ENCODE assay signal across 8 cellular contexts in the genomic region with DNA sequence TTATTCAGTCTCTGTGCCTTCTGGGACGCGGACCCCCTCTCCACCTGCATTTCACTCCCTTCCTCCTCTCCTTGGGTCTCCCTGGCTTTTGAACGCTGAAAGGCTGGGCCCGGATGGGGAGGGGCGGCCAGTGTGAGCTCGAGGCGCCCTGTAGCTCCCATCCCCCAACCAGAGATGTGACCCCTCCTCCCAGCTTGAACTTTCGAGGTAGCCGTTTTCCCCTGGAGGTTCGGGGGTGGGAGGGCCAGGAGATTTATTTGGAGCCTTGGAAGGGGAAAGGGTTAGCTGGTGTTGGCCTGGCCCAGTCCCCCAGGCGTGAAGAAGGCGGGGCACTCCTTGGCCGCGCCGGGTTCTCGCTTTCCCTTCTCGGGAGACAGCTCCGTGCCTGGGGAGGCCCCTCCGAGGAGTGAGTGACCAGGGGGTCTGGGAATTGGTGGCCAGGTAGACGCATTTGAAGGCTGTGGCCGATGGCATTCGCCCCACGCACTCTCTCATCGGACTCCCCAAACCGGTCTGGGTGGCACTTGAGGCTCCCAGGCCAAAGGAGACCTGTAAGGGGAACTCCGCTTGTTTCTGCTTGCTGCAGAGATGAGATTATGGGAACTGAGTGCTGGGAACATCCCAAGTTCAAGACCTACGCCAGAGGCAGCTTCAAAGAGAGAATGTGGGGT. TPM values are rescaled to one million over a fixed set of nuclear protein-coding genes. Genes with fewer than 3 reads are reported as not detected.
A peak's percentile ranks its signal among the peaks of the same experiment; 100 is the strongest.
DNase-seq lines count a peak whose midpoint lies in the region; ATAC-seq and TF ChIP-seq lines count a peak whose summit lies in the region.

No MANE protein-coding gene starts in this region.

- no peak overlapping the region for H3K27ac ChIP-seq in SK-N-MC
- H3K27ac ChIP-seq in colonic mucosa = peak overlapping the region; percentile 76
- H3K27ac ChIP-seq in stomach smooth muscle (ENCODE audit: low read length) = peak overlapping the region; percentile 82

- no peak overlapping the region for H3K9ac ChIP-seq in SK-N-MC (ENCODE audit: insufficient read length)
- peak overlapping the region; percentile 86 to 96 for H3K9ac ChIP-seq in colonic mucosa (ENCODE audit: low read depth in 2 of 2, low read length in 2 of 2)
- H3K9ac ChIP-seq in stomach smooth muscle (ENCODE audit: low read length in 2 of 2) = peak overlapping the region; percentile 76 to 78

- TF ChIP-seq POLR2A in lower leg skin (IDR thresholded peaks at IDR 0.05) = no peak

- H3K27me3 ChIP-seq in colonic mucosa (no peaks in the 10 kb centered on the region), stomach smooth muscle (ENCODE audit: control insufficient read depth in 1 of 2, insufficient read depth in 2 of 2, low read length in 2 of 2) (no peaks in the 10 kb centered on the region)

- DNase-seq in SK-N-MC (ENCODE audit: low read depth, low spot score) (no peak), colonic mucosa (peak; percentile 79), lower leg skin (ENCODE audit: low spot score in 2 of 2) (peak; percentile 49 to 92), foreskin melanocyte (no peak), HuH-7.5 (ENCODE audit: low spot score) (no peak)

- WGBS in lower leg skin, 2 donors = 2% methylated on average over 27 of the region's 27 CpGs

- H3K4me3 ChIP-seq in SK-N-MC (peak overlapping the region; percentile 86), colonic mucosa (peak overlapping the region; percentile 85), lower leg skin (ENCODE audit: low read depth, poor library complexity, severe bottlenecking) (peak overlapping the region; percentile 78), stomach smooth muscle (ENCODE audit: low read length in 2 of 2) (peak overlapping the region; percentile 71 to 87)

- H3K4me1 ChIP-seq in colonic mucosa = peaks cover 11% of the 10 kb centered on the region
- H3K4me1 ChIP-seq in stomach smooth muscle (ENCODE audit: control insufficient read depth, insufficient read depth, low read length) = peaks cover 59% of the 10 kb centered on the region

- H3K9me3 ChIP-seq in SK-N-MC (ENCODE audit: low read depth, low read length) (no peaks in the 10 kb centered on the region), colonic mucosa (no peaks in the 10 kb centered on the region), stomach smooth muscle (ENCODE audit: control insufficient read depth in 2 of 2, low read length in 2 of 2) (no peaks in the 10 kb centered on the region)

- ATAC-seq in GM21529 (IDR thresholded peaks at IDR 0.05; ENCODE audit: unreplicated experiment) (peak; percentile 41), GM21390 (IDR thresholded peaks at IDR 0.05; ENCODE audit: unreplicated experiment) (no peak)

- H3K36me3 ChIP-seq in SK-N-MC (ENCODE audit: insufficient read depth, low read length) (0 out of 2 replicates have a peak, but pooled peaks cover 3% of the 10 kb centered on the region), colonic mucosa (no peaks in the 10 kb centered on the region), stomach smooth muscle (ENCODE audit: control insufficient read depth in 2 of 2, insufficient read depth in 2 of 2, low read length in 2 of 2) (peaks cover 2 to 4% of the 10 kb centered on the region in 2 donors)

- intact Hi-C loops in colonic mucosa (cut with DNase I) = loop anchor here (5.0 to 10.0 kb wide), 2 partner anchors 143 to 1165 kb away; no protein-coding TSS in a partner anchor
- intact Hi-C loops in lower leg skin (cut with DNase I; ENCODE audit: low total_unique reads) = no loop called here

- TF ChIP-seq CTCF in colonic mucosa (IDR thresholded peaks at IDR 0.05) (no peak), lower leg skin (IDR thresholded peaks at IDR 0.05) (no peak)

RNA-seq across cellular contexts. Expression of a gene that starts 0.9 kb away (rescaled TPM):
- total RNA-seq in colonic mucosa (10 to 100 TPM; 25.6 to 58.2 TPM), lower leg skin (100 to 1,000 TPM; 188 to 208 (median 200) TPM)

RNA-seq across cellular contexts. Expression of a gene that starts 8.8 kb away (rescaled TPM):
- total RNA-seq in colonic mucosa (1 to 10 TPM; 4.2 to 5.1 TPM), lower leg skin (1 to 10 TPM in 3 of 4 donors, under 1 TPM in 1; 0.72 to 1.8 (median 1.4) TPM)

RNA-seq across cellular contexts. Expression of a gene that starts 52.0 kb away (rescaled TPM):
- total RNA-seq in colonic mucosa = under 1 TPM; 0.25 to 0.27 TPM
- total RNA-seq in lower leg skin = under 1 TPM in 1 of 4 donors, not detected in 3; 0.32 TPM

Comparison
In these comparisons a context has a peak if more than half of its experiments do, and no peak if none do; other contexts are left out.
1. DNase-seq: peak in colonic mucosa (single experiment) and lower leg skin (2 of 2); none in SK-N-MC (single experiment), foreskin melanocyte (single experiment) and HuH-7.5 (single experiment).
2. Peak in every context shown above with its lines, with median percentiles within 50 percentile points of each other: H3K4me3 ChIP-seq.